ENCODE assay signal across 20 cellular contexts in the genomic region with DNA sequence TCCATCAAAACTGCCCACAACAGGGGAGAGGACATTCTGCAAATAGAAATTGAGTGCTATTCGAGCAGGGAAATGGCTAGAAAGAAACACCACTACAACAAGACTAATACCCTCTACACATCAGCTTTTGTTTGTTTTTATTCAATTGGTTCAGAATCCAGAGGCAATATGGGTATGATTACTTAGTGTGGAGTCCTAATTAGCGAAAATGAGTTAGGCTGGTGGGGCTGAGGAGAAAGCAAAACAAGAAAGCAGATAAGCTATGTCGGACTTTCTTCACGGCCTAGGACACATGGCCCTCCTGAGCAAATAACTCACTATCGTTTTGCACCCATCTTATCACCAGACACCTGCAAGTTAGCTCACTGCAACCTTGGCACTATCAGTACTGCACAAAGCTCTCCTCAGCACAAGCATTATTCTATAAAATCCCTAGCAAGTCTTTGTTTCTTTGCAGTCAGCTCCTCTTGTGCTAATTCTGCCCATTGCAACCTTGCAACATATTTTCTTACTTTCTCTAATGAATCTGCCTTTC.
"Had no signal": no experiment of that assay in that cellular context is flagged by ENCODE, and none has a peak within 500 bp of the region (broad histone marks: within the 10 kb centered on the region; RNA-seq: fewer than 3 reads in every experiment).

No MANE protein-coding gene starts in this region.

- H3K9me3 Mint-ChIP-seq: activated CD4-positive, alpha-beta T cell treated with anti-CD3 and anti-CD28 coated beads, Interleukin-2, amount 10 ng/mL, durations not matched to agents 24 days and 14 days; activated naive CD4-positive, alpha-beta T cell treated with anti-CD3 and anti-CD28 coated beads, Interleukin-2, amount 10 ng/mL, durations not matched to agents 7 days and 5 days; activated T-helper 17 cell treated with anti-CD3 and anti-CD28 coated beads, Interleukin-2, amount 50 U/mL, for 72 hours; stimulated activated naive CD8-positive, alpha-beta T cell treated with anti-CD3 and anti-CD28 coated beads, Interleukin-15, Interleukin-2, amounts not matched to agents 100 ng/mL and 50 ng/mL, for 24 hours; WTC11 had no signal

- H3K27me3 Mint-ChIP-seq: stimulated activated naive CD8-positive, alpha-beta T cell treated with anti-CD3 and anti-CD28 coated beads, Interleukin-15, Interleukin-2, amounts not matched to agents 100 ng/mL and 50 ng/mL, for 24 hours had no signal

- ATAC-seq: activated T-helper 17 cell treated with anti-CD3 and anti-CD28 coated beads, Interleukin-2, amount 50 U/mL, for 72 hours; gastrocnemius medialis; left lung; WTC11 had no signal

- H3K36me3 Mint-ChIP-seq: activated naive CD4-positive, alpha-beta T cell treated with anti-CD3 and anti-CD28 coated beads, Interleukin-2, amount 10 ng/mL, durations not matched to agents 7 days and 5 days; WTC11 had no signal

- H3K27me3 ChIP-seq: adrenal gland, gastrocnemius medialis, heart right ventricle, left lung had no signal

- H3K4me3 Mint-ChIP-seq: activated CD4-positive, alpha-beta T cell treated with anti-CD3 and anti-CD28 coated beads, Interleukin-2, amount 10 ng/mL, durations not matched to agents 24 days and 14 days; activated naive CD4-positive, alpha-beta T cell treated with anti-CD3 and anti-CD28 coated beads, Interleukin-2, amount 10 ng/mL, durations not matched to agents 7 days and 5 days; activated T-helper 17 cell treated with anti-CD3 and anti-CD28 coated beads, Interleukin-2, amount 50 U/mL, for 72 hours; neural crest cell; stimulated activated naive CD8-positive, alpha-beta T cell treated with anti-CD3 and anti-CD28 coated beads, Interleukin-15, Interleukin-2, amounts not matched to agents 100 ng/mL and 50 ng/mL, for 24 hours; WTC11 had no signal

- H3K4me1 Mint-ChIP-seq: activated CD4-positive, alpha-beta T cell treated with anti-CD3 and anti-CD28 coated beads, Interleukin-2, amount 10 ng/mL, durations not matched to agents 24 days and 14 days; activated naive CD4-positive, alpha-beta T cell treated with anti-CD3 and anti-CD28 coated beads, Interleukin-2, amount 10 ng/mL, durations not matched to agents 7 days and 5 days; WTC11 had no signal

- H3K4me3 ChIP-seq: adrenal gland, gastrocnemius medialis, heart right ventricle, left lung, thoracic aorta had no signal

- H3K36me3 ChIP-seq: adrenal gland, gastrocnemius medialis, heart right ventricle, left lung, thoracic aorta had no signal

- FAIRE-seq: colon, urothelium cell line had no signal

- DNase-seq: activated CD4-positive, alpha-beta T cell treated with anti-CD3 and anti-CD28 coated beads, Interleukin-2, amount 10 ng/mL, durations not matched to agents 24 days and 14 days; activated CD8-positive, alpha-beta memory T cell treated with anti-CD3 and anti-CD28 coated beads for 24 hours; activated naive CD4-positive, alpha-beta T cell treated with anti-CD3 and anti-CD28 coated beads, Interleukin-2, amount 10 ng/mL, durations not matched to agents 7 days and 5 days; adrenal gland; effector memory CD4-positive, alpha-beta T cell; gastrocnemius medialis; heart right ventricle; islet precursor cell; left lung; stimulated activated CD4-positive, alpha-beta T cell treated with anti-CD3 and anti-CD28 coated beads, Interleukin-4, amount 100 ng/mL, for 1 hour; stimulated activated CD8-positive, alpha-beta memory T cell treated with anti-CD3 and anti-CD28 coated beads, Interleukin-4, amount 100 ng/mL, for 48 hours; T1000 had no signal

- H3K27ac ChIP-seq: adrenal gland, epithelial cell of prostate, gastrocnemius medialis, heart right ventricle, left lung, thoracic aorta had no signal

- H3K9me3 ChIP-seq: adrenal gland, gastrocnemius medialis, heart right ventricle, left lung, thoracic aorta had no signal

- H3K27ac Mint-ChIP-seq: activated CD4-positive, alpha-beta T cell treated with anti-CD3 and anti-CD28 coated beads, Interleukin-2, amount 10 ng/mL, durations not matched to agents 24 days and 14 days; activated naive CD4-positive, alpha-beta T cell treated with anti-CD3 and anti-CD28 coated beads, Interleukin-2, amount 10 ng/mL, durations not matched to agents 7 days and 5 days; activated T-helper 17 cell treated with anti-CD3 and anti-CD28 coated beads, Interleukin-2, amount 50 U/mL, for 72 hours; stimulated activated naive CD8-positive, alpha-beta T cell treated with anti-CD3 and anti-CD28 coated beads, Interleukin-15, Interleukin-2, amounts not matched to agents 100 ng/mL and 50 ng/mL, for 24 hours; WTC11 had no signal

- H3K4me1 ChIP-seq: adrenal gland, gastrocnemius medialis, left lung had no signal
